ENCODE assay signal across 11 cellular contexts in genomic region chr17:75069783-75070182, GRCh38. TPM values are rescaled to one million over a fixed set of nuclear protein-coding genes. Genes with fewer than 3 reads are reported as not detected.
DNase-seq lines count a peak whose midpoint lies in the region; ATAC-seq, FAIRE-seq and TF ChIP-seq lines count a peak whose summit lies in the region.
"Had no signal": no experiment of that assay in that cellular context is flagged by ENCODE, and none has a peak within 500 bp of the region (broad histone marks: within the 10 kb centered on the region; RNA-seq: fewer than 3 reads in every experiment).

No MANE protein-coding gene starts in this region.

- peaks cover 5% of the 10 kb centered on the region for H3K4me1 ChIP-seq in astrocyte (ENCODE audit: insufficient read depth, low read length)
- H3K4me1 ChIP-seq in lung (ENCODE audit: control insufficient read depth in 2 of 2, insufficient read depth in 2 of 2, low read length in 2 of 2), result no peaks in the 10 kb centered on the region

- no peak overlapping the region for H3K9ac ChIP-seq in astrocyte (ENCODE audit: low read length)

- H3K27me3 ChIP-seq in astrocyte (ENCODE audit: insufficient read depth, low read length) (no peaks in the 10 kb centered on the region), lung (ENCODE audit: control insufficient read depth, insufficient read depth) (no peaks in the 10 kb centered on the region)

- peak; percentile 34 for TF ChIP-seq CTCF in astrocyte (IDR thresholded peaks at IDR 0.05; ENCODE audit: insufficient read depth, low read depth, low read length)
- TF ChIP-seq CTCF in lung (IDR thresholded peaks at IDR 0.05; ENCODE audit: control extremely low read depth, extremely low read depth), result peak; percentile 11
- TF ChIP-seq CTCF in natural killer cell (IDR thresholded peaks at IDR 0.05), result no peak

- H3K27ac Mint-ChIP-seq in astrocyte (ENCODE audit: unreplicated experiment), result no peak overlapping the region
- H3K27ac Mint-ChIP-seq in natural killer cell, result no peak overlapping the region

- peaks cover 9% of the 10 kb centered on the region for H3K4me1 Mint-ChIP-seq in astrocyte (ENCODE audit: low read depth, unreplicated experiment)
- peaks cover 0 to 6% of the 10 kb centered on the region in 2 donors for H3K4me1 Mint-ChIP-seq in natural killer cell

- H3K4me3 ChIP-seq in astrocyte (ENCODE audit: insufficient read depth, low read depth, low read length), result no peak overlapping the region
- H3K4me3 ChIP-seq in lung, result no peak overlapping the region
- H3K4me3 ChIP-seq: skin epidermis had no signal

- no peak overlapping the region for H2AFZ ChIP-seq in astrocyte (ENCODE audit: low read depth, low read length)

- H3K4me3 Mint-ChIP-seq in astrocyte (ENCODE audit: unreplicated experiment), result no peak overlapping the region
- no peak overlapping the region for H3K4me3 Mint-ChIP-seq in natural killer cell

- H3K4me2 ChIP-seq in astrocyte (ENCODE audit: low read length), result no peak overlapping the region

- peaks cover under 1% of the 10 kb centered on the region for H3K27me3 Mint-ChIP-seq in astrocyte (ENCODE audit: low read depth, unreplicated experiment)
- no peaks in the 10 kb centered on the region for H3K27me3 Mint-ChIP-seq in natural killer cell (ENCODE audit: low read depth in 2 of 2)

- H3K36me3 Mint-ChIP-seq in astrocyte (ENCODE audit: low read depth, unreplicated experiment) (peaks cover 7% of the 10 kb centered on the region), natural killer cell (no peaks in the 10 kb centered on the region)

- H3K9me3 Mint-ChIP-seq in astrocyte (ENCODE audit: unreplicated experiment) (no peaks in the 10 kb centered on the region), natural killer cell (no peaks in the 10 kb centered on the region)

- ATAC-seq in lung (ENCODE audit: insufficient read depth, low FRiP score), result no peak
- ATAC-seq in natural killer cell, result no peak

- H3K9me3 ChIP-seq in astrocyte (ENCODE audit: insufficient read depth, low read depth, low read length) (no peaks in the 10 kb centered on the region), lung (ENCODE audit: control insufficient read depth in 2 of 2, insufficient read depth in 1 of 2, low read length in 1 of 2) (no peaks in the 10 kb centered on the region)

- no peaks in the 10 kb centered on the region for H3K79me2 ChIP-seq in astrocyte (ENCODE audit: insufficient read depth, low read length)

- WGBS in lung, 2 donors, result 92 to 97% methylated on average over 2 of the region's 2 CpGs

- H4K20me1 ChIP-seq in astrocyte (ENCODE audit: insufficient read depth, low read length), result no peaks in the 10 kb centered on the region

- intact Hi-C loops in natural killer cell (cut with micrococcal nuclease), result no loop called here

- H3K36me3 ChIP-seq in astrocyte (ENCODE audit: insufficient read depth, low read length), result no peaks in the 10 kb centered on the region
- H3K36me3 ChIP-seq in lung (ENCODE audit: control insufficient read depth in 2 of 2, insufficient read depth in 2 of 2, low read length in 2 of 2), result peaks cover 0 to 8% of the 10 kb centered on the region in 2 donors

- peak; percentile 66 for DNase-seq in D341Med (ENCODE audit: low spot score)
- DNase-seq in HT-29 (ENCODE audit: low spot score), result peak; percentile 75
- DNase-seq in astrocyte (ENCODE audit: low read depth), result no peak
- no peak for DNase-seq in lung (ENCODE audit: low spot score)
- DNase-seq in NCI-H187 treated with DMSO at 0.1 percent for 48 hours (lab: John Stamatoyannopoulos, UW), result no peak
- DNase-seq in SK-N-DZ (ENCODE audit: low spot score), result no peak
- DNase-seq in NCI-H187 (lab: John Stamatoyannopoulos, UW), result no peak
- DNase-seq in natural killer cell, result no peak
- DNase-seq: glutamatergic neuron, MV-4-11 had no signal

- FAIRE-seq in astrocyte (lab: Jason Lieb, UNC), result no peak

- H3K27ac ChIP-seq in astrocyte (ENCODE audit: low read depth, low read length) (no peak overlapping the region), lung (ENCODE audit: low read depth in 1 of 2, low read length in 1 of 2) (no peak overlapping the region)
- H3K27ac ChIP-seq: skin epidermis had no signal

RNA-seq across cellular contexts. Expression of gene SLC16A5, which starts 18.0 kb away (rescaled TPM):
- total RNA-seq in HT-29 (2014; rRNA removed; shearing (Covaris generic)), result 231 and 264 TPM in 2 replicates
- 7.1 and 10.6 TPM in 2 replicates for total RNA-seq in astrocyte
- 10 to 100 TPM; 36.7 to 74.0 TPM for total RNA-seq in lung
- 10 to 100 TPM; 27.9 to 48.0 TPM for polyA plus RNA-seq in lung
- not detected in 2 replicates for polyA plus RNA-seq in SK-N-DZ (2014; cell fraction: cytosol; rRNA removed)
- 0.72 and 3.3 TPM in 2 replicates for polyA plus RNA-seq in SK-N-DZ (2014; cell fraction: nucleus; rRNA removed)
- total RNA-seq in natural killer cell, result 10 to 100 TPM in 1 of 3 donors, 1 to 10 TPM in 2; 6.3 to 11.2 (median 10.0) TPM

RNA-seq across cellular contexts. Expression of gene KCTD2, which starts 22.8 kb away (rescaled TPM):
- 8.9 and 9.2 TPM in 2 replicates for total RNA-seq in HT-29 (2014; rRNA removed; shearing (Covaris generic))
- total RNA-seq in astrocyte, result 17.1 and 18.6 TPM in 2 replicates
- 10 to 100 TPM; 21.0 to 22.3 TPM for total RNA-seq in lung
- 10 to 100 TPM; 15.1 to 17.8 TPM for polyA plus RNA-seq in lung
- 27.4 and 27.6 TPM in 2 replicates for polyA plus RNA-seq in SK-N-DZ (2014; cell fraction: cytosol; rRNA removed)
- 21.8 and 22.6 TPM in 2 replicates for polyA plus RNA-seq in SK-N-DZ (2014; cell fraction: nucleus; rRNA removed)
- total RNA-seq in natural killer cell, result 10 to 100 TPM; 17.4 to 27.0 (median 24.7) TPM

RNA-seq across cellular contexts. Expression of gene ATP5PD, which starts 23.0 kb away (rescaled TPM):
- 127 and 169 TPM in 2 replicates for total RNA-seq in HT-29 (2014; rRNA removed; shearing (Covaris generic))
- total RNA-seq in astrocyte, result 238 and 239 TPM in 2 replicates
- total RNA-seq in lung, result 100 to 1,000 TPM; 110 to 238 TPM
- 100 to 1,000 TPM; 277 to 736 TPM for polyA plus RNA-seq in lung
- polyA plus RNA-seq in SK-N-DZ (2014; cell fraction: cytosol; rRNA removed), result 372 and 412 TPM in 2 replicates
- 318 and 350 TPM in 2 replicates for polyA plus RNA-seq in SK-N-DZ (2014; cell fraction: nucleus; rRNA removed)
- 10 to 100 TPM; 74.7 to 96.3 (median 75.2) TPM for total RNA-seq in natural killer cell

RNA-seq across cellular contexts. Expression of gene ARMC7, which starts 40.0 kb away (rescaled TPM):
- 18.3 and 18.8 TPM in 2 replicates for total RNA-seq in HT-29 (2014; rRNA removed; shearing (Covaris generic))
- 11.5 and 11.9 TPM in 2 replicates for total RNA-seq in astrocyte
- 10 to 100 TPM in 1 of 2 donors, 1 to 10 TPM in 1; 8.1 to 19.2 TPM for total RNA-seq in lung
- polyA plus RNA-seq in lung, result 10 to 100 TPM; 10.2 to 13.5 TPM
- polyA plus RNA-seq in SK-N-DZ (2014; cell fraction: cytosol; rRNA removed), result 4.0 and 7.4 TPM in 2 replicates
- 2.3 and 3.0 TPM in 2 replicates for polyA plus RNA-seq in SK-N-DZ (2014; cell fraction: nucleus; rRNA removed)
- total RNA-seq in natural killer cell, result 10 to 100 TPM in 2 of 3 donors, 1 to 10 TPM in 1; 9.3 to 18.6 (median 11.3) TPM

RNA-seq across cellular contexts. Expression of gene MRPL58, which starts 57.3 kb away (rescaled TPM):
- 61.7 and 66.4 TPM in 2 replicates for total RNA-seq in HT-29 (2014; rRNA removed; shearing (Covaris generic))
- total RNA-seq in astrocyte (23.8 and 24.4 TPM in 2 replicates), lung (10 to 100 TPM; 14.7 to 33.1 TPM), natural killer cell (10 to 100 TPM in 2 of 3 donors, 1 to 10 TPM in 1; 9.0 to 15.7 (median 12.9) TPM)
- 10 to 100 TPM; 38.3 to 55.5 TPM for polyA plus RNA-seq in lung
- 82.0 and 130 TPM in 2 replicates for polyA plus RNA-seq in SK-N-DZ (2014; cell fraction: cytosol; rRNA removed)
- polyA plus RNA-seq in SK-N-DZ (2014; cell fraction: nucleus; rRNA removed), result 59.1 and 78.2 TPM in 2 replicates

Comparison
In these comparisons a context has a peak if more than half of its experiments do, and no peak if none do; other contexts are left out.
1. DNase-seq: peak in D341Med (single experiment) and HT-29 (single experiment); none in astrocyte (single experiment), lung (single experiment), NCI-H187 treated with DMSO at 0.1 percent for 48 hours (single experiment), SK-N-DZ (single experiment), NCI-H187 (0 of 2) and natural killer cell (single experiment).